In genomic region chr3:30646961-30647752, GRCh38 we compare ENCODE assay signal across 1 cellular context.
A peak's percentile ranks its signal among the peaks of the same experiment; 100 is the strongest.
TF ChIP-seq lines count a peak whose summit lies in the region.

No MANE protein-coding gene starts in this region.

TF ChIP-seq in HepG2, 621 proteins besides CTCF, POLR2A, EP300 and RAD21 (continued from another document):
- TF ChIP-seq EZH2 (conservative IDR thresholded peaks at IDR 0.05; ENCODE audit: low read depth, low read length) (no peak), ZNF24 (IDR thresholded peaks at IDR 0.05) (peak; percentile 86), TRIM24 (CRISPR knock-in tag; IDR thresholded peaks at IDR 0.05) (no peak), PAF1 (CRISPR knock-in tag; IDR thresholded peaks at IDR 0.05) (peak; percentile 62; the same call in 1 of the 2 replicates), ZNF264 (CRISPR knock-in tag; IDR thresholded peaks at IDR 0.05) (no peak), ZFP90 (CRISPR knock-in tag; IDR thresholded peaks at IDR 0.05; ENCODE audit: borderline replicate concordance) (no peak), RBM22 (optimal IDR thresholded peaks at IDR 0.05; ENCODE audit: low read length) (peak; percentile 95)
